Comparison of ENCODE assay signal across 20 cellular contexts in genomic region chr11:92969293-92969633, GRCh38. TPM values are rescaled to one million over a fixed set of nuclear protein-coding genes. Genes with fewer than 3 reads are reported as not detected.
DNase-seq lines count a peak whose midpoint lies in the region; FAIRE-seq and TF ChIP-seq lines count a peak whose summit lies in the region.
"Had no signal": no experiment of that assay in that cellular context is flagged by ENCODE, and none has a peak within 500 bp of the region (broad histone marks: within the 10 kb centered on the region; RNA-seq: fewer than 3 reads in every experiment).

No MANE protein-coding gene starts in this region.

- H3K79me2 ChIP-seq in astrocyte (ENCODE audit: insufficient read depth, low read length): no peaks in the 10 kb centered on the region

- TF ChIP-seq CTCF in astrocyte (IDR thresholded peaks at IDR 0.05; ENCODE audit: insufficient read depth, low read depth, low read length) (no peak), progenitor cell of endocrine pancreas (IDR thresholded peaks at IDR 0.05; ENCODE audit: unreplicated experiment) (no peak)

- H3K27ac ChIP-seq in HUES6 (ENCODE audit: low read depth, low read length) (no peak overlapping the region), astrocyte (ENCODE audit: low read depth, low read length) (no peak overlapping the region), iPS-18a (ENCODE audit: low read length) (no peak overlapping the region)
- H3K27ac ChIP-seq: Peyer's patch, skin epidermis, thyroid gland had no signal

- peak overlapping the region; percentile 41 for H2AFZ ChIP-seq in astrocyte (ENCODE audit: low read depth, low read length)

- H3K4me1 Mint-ChIP-seq in astrocyte (ENCODE audit: low read depth, unreplicated experiment) (peaks cover 8% of the 10 kb centered on the region), progenitor cell of endocrine pancreas (ENCODE audit: low read depth) (no peaks in the 10 kb centered on the region)

- H3K4me2 ChIP-seq in astrocyte (ENCODE audit: low read length): peak overlapping the region; percentile 79

- H3K36me3 ChIP-seq in HUES6 (ENCODE audit: control insufficient read depth, insufficient read depth, low read length) (no peaks in the 10 kb centered on the region), astrocyte (ENCODE audit: insufficient read depth, low read length) (no peaks in the 10 kb centered on the region), iPS-18a (ENCODE audit: control insufficient read depth, low read depth, low read length) (no peaks in the 10 kb centered on the region)
- H3K36me3 ChIP-seq: Peyer's patch, thyroid gland had no signal

- DNase-seq in astrocyte (ENCODE audit: low read depth) (no peak), progenitor cell of endocrine pancreas (ENCODE audit: low spot score, unreplicated experiment) (no peak), NCI-H187 (lab: John Stamatoyannopoulos, UW) (no peak), retina (no peak)
- DNase-seq in activated CD4-positive, alpha-beta T cell treated with anti-CD3 and anti-CD28 coated beads for 48 hours: no peak
- DNase-seq: aorta, C1 segment of cervical spinal cord, NCI-H1694, nucleus accumbens, Peyer's patch, thyroid gland had no signal

- H3K4me3 ChIP-seq in HUES6 (ENCODE audit: low read depth, low read length) (peak overlapping the region; percentile 68), astrocyte (ENCODE audit: insufficient read depth, low read depth, low read length) (peak overlapping the region; percentile 20), iPS-18a (ENCODE audit: low read length) (peak overlapping the region; percentile 69)
- H3K4me3 ChIP-seq: lung, Peyer's patch, thyroid gland had no signal

- no peak overlapping the region for H3K27ac Mint-ChIP-seq in astrocyte (ENCODE audit: unreplicated experiment)
- no peak overlapping the region for H3K27ac Mint-ChIP-seq in progenitor cell of endocrine pancreas
- H3K27ac Mint-ChIP-seq: activated T-helper 2 cell treated with anti-CD3 and anti-CD28 coated beads, Interferon-gamma antibody, Interleukin-2, Interleukin-4, amounts not matched to agents 10 μg/mL and 5 μg/mL and 100 μg/mL, durations not matched to agents 14 hours and 24 hours and 36 hours had no signal

- H3K4me3 Mint-ChIP-seq in astrocyte (ENCODE audit: unreplicated experiment) (peak overlapping the region; percentile 57), progenitor cell of endocrine pancreas (ENCODE audit: low read depth) (peak overlapping the region; percentile 56)

- H3K36me3 Mint-ChIP-seq in astrocyte (ENCODE audit: low read depth, unreplicated experiment): no peaks in the 10 kb centered on the region
- H3K36me3 Mint-ChIP-seq in progenitor cell of endocrine pancreas (ENCODE audit: insufficient read depth): no peaks in the 10 kb centered on the region

- H3K27me3 Mint-ChIP-seq in astrocyte (ENCODE audit: low read depth, unreplicated experiment): peaks cover 39% of the 10 kb centered on the region
- H3K27me3 Mint-ChIP-seq in progenitor cell of endocrine pancreas: peaks cover 56% of the 10 kb centered on the region

- H4K20me1 ChIP-seq in astrocyte (ENCODE audit: insufficient read depth, low read length): no peaks in the 10 kb centered on the region

- H3K9ac ChIP-seq in HUES6 (ENCODE audit: low read length) (no peak overlapping the region), astrocyte (ENCODE audit: low read length) (no peak overlapping the region), iPS-18a (ENCODE audit: low read length) (no peak overlapping the region)

- H3K9me3 ChIP-seq in HUES6 (ENCODE audit: control insufficient read depth, insufficient read depth, low read depth, low read length) (no peaks in the 10 kb centered on the region), astrocyte (ENCODE audit: insufficient read depth, low read depth, low read length) (no peaks in the 10 kb centered on the region), iPS-18a (ENCODE audit: control insufficient read depth, low read depth, low read length) (no peaks in the 10 kb centered on the region)
- H3K9me3 ChIP-seq: Peyer's patch, thyroid gland had no signal

- H3K9me3 Mint-ChIP-seq in astrocyte (ENCODE audit: unreplicated experiment) (peaks cover 6% of the 10 kb centered on the region), progenitor cell of endocrine pancreas (ENCODE audit: low read depth) (no peaks in the 10 kb centered on the region)
- H3K9me3 Mint-ChIP-seq: activated T-helper 2 cell treated with anti-CD3 and anti-CD28 coated beads, Interferon-gamma antibody, Interleukin-2, Interleukin-4, amounts not matched to agents 10 μg/mL and 5 μg/mL and 100 μg/mL, durations not matched to agents 14 hours and 24 hours and 36 hours had no signal

- no peaks in the 10 kb centered on the region for H3K4me1 ChIP-seq in HUES6 (ENCODE audit: control insufficient read depth, insufficient read depth, low read length)
- H3K4me1 ChIP-seq in astrocyte (ENCODE audit: insufficient read depth, low read length): peaks cover 8% of the 10 kb centered on the region
- peaks cover 3% of the 10 kb centered on the region for H3K4me1 ChIP-seq in iPS-18a (ENCODE audit: control insufficient read depth, low read depth, low read length)
- H3K4me1 ChIP-seq: Peyer's patch had no signal

- H3K27me3 ChIP-seq in HUES6 (ENCODE audit: control insufficient read depth, insufficient read depth, low read length) (peaks cover 57% of the 10 kb centered on the region), astrocyte (ENCODE audit: insufficient read depth, low read length) (peaks cover 21% of the 10 kb centered on the region), iPS-18a (ENCODE audit: control insufficient read depth, insufficient read depth, low read length) (peaks cover 45% of the 10 kb centered on the region)
- H3K27me3 ChIP-seq: Peyer's patch, thyroid gland had no signal

- FAIRE-seq in astrocyte (lab: Jason Lieb, UNC): no peak
- FAIRE-seq: GM19239 had no signal

RNA-seq across cellular contexts. Expression of gene MTNR1B, which starts 0.2 kb away (rescaled TPM):
- total RNA-seq in astrocyte (not detected in 2 replicates), progenitor cell of endocrine pancreas (not detected in 2 replicates)
- total RNA-seq: activated CD8-positive, alpha-beta memory T cell treated with anti-CD3 and anti-CD28 coated beads for 36 hours; activated T-helper 2 cell treated with anti-CD3 and anti-CD28 coated beads, Interferon-gamma antibody, Interleukin-2, Interleukin-4, amounts not matched to agents 10 μg/mL and 5 μg/mL and 100 μg/mL, durations not matched to agents 14 hours and 24 hours and 36 hours; aorta; dermis microvascular lymphatic vessel endothelial cell; LHCN-M2; lung; Peyer's patch; thyroid gland had no signal
